Comparison of ENCODE assay signal across 19 cellular contexts in the genomic region with DNA sequence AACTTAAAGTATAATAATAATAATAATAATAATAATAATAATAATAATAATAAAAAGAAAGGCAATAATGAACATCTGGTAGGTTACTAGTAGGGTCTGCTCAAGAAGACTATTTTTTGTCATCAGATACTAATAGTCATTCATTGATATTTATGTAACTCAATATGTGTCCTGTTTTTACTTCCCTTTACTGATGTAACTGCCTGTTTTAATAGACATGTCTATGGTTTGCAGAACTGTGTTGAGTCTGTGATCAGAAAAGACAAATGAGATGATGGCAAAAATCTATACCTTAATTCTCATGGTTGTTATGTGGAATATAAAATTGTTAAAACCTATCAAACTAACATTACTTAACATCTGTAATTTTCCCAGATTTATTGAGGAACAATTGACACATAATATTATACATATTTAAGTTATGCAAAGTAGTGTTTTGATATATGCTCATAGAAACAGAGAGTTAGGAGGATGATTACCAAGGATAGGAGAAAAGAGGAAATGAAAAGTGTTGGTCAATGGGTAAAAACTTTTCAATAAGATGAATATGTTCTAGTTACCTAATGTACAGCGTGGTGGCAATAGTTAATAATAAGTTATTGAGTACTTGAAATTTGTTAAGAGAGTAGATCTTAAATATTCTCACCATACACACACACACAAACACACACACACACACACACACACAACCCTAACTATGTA.
DNase-seq lines count a peak whose midpoint lies in the region; ATAC-seq and TF ChIP-seq lines count a peak whose summit lies in the region.
"Had no signal": no experiment of that assay in that cellular context is flagged by ENCODE, and none has a peak within 500 bp of the region (broad histone marks: within the 10 kb centered on the region; RNA-seq: fewer than 3 reads in every experiment).

No MANE protein-coding gene starts in this region.

- DNase-seq in NCI-H69 (lab: John Stamatoyannopoulos, UW) (no peak), sigmoid colon (no peak), left lung (no peak), NCI-H187 (lab: John Stamatoyannopoulos, UW) (no peak)
- DNase-seq: activated CD4-positive, alpha-beta T cell treated with anti-CD3 and anti-CD28 coated beads, Interleukin-2, amount 50 U/mL, for 1 hour; activated T-cell treated with anti-CD3 and anti-CD28 coated beads, Interleukin-2, amount 50 U/mL, for 4 hours; CD4-positive, alpha-beta memory T cell; heart right ventricle; Karpas-422; NCI-H1436 treated with DMSO at 0.1 percent for 48 hours; NCI-H774; T1000; thyroid gland had no signal

- ATAC-seq in GM18505 (IDR thresholded peaks at IDR 0.05; ENCODE audit: unreplicated experiment) (peak; percentile 92), GM19438 (IDR thresholded peaks at IDR 0.05; ENCODE audit: low read depth, unreplicated experiment) (peak; percentile 62), HG02642 (IDR thresholded peaks at IDR 0.05; ENCODE audit: poor library complexity, unreplicated experiment) (peak; percentile 72), HG03159 (IDR thresholded peaks at IDR 0.05; ENCODE audit: unreplicated experiment) (peak; percentile 96), left lung (no peak)
- ATAC-seq: A549; activated T-cell treated with anti-CD3 and anti-CD28 coated beads, Interleukin-2, amount 50 U/mL, for 4 hours; heart right ventricle had no signal

- H3K4me1 ChIP-seq in sigmoid colon (no peaks in the 10 kb centered on the region), left lung (no peaks in the 10 kb centered on the region)
- H3K4me1 ChIP-seq: A549, heart right ventricle, thyroid gland had no signal

- H3K9me3 ChIP-seq in sigmoid colon (no peaks in the 10 kb centered on the region), left lung (no peaks in the 10 kb centered on the region)
- H3K9me3 ChIP-seq: A549, heart right ventricle, thyroid gland had no signal

- H3K27me3 ChIP-seq in sigmoid colon (no peaks in the 10 kb centered on the region), left lung (no peaks in the 10 kb centered on the region)
- H3K27me3 ChIP-seq: thyroid gland had no signal

- WGBS in sigmoid colon, 2 donors = 77 to 89% methylated on average over 1 of the region's 1 CpG

- H3K4me3 ChIP-seq in sigmoid colon (no peak overlapping the region), left lung (no peak overlapping the region)
- H3K4me3 ChIP-seq: A549, heart right ventricle, thyroid gland had no signal

- no peak overlapping the region for H3K27ac ChIP-seq in sigmoid colon
- no peak overlapping the region for H3K27ac ChIP-seq in left lung
- H3K27ac ChIP-seq: A549, epithelial cell of prostate, heart right ventricle, thyroid gland had no signal

- H3K36me3 ChIP-seq in sigmoid colon = no peaks in the 10 kb centered on the region
- H3K36me3 ChIP-seq in left lung = no peaks in the 10 kb centered on the region
- H3K36me3 ChIP-seq: heart right ventricle, thyroid gland had no signal

- TF ChIP-seq POLR2A in GM18505 (IDR thresholded peaks at IDR 0.05; ENCODE audit: borderline replicate concordance, extremely low read depth, insufficient read depth, insufficient read length) = no peak
- no peak for TF ChIP-seq POLR2A in sigmoid colon (IDR thresholded peaks at IDR 0.05)

- intact Hi-C loops in sigmoid colon (cut with DNase I) = no loop called here
- intact Hi-C loops in left lung (cut with DNase I) = no loop called here

- no peak for TF ChIP-seq EP300 in sigmoid colon (IDR thresholded peaks at IDR 0.05)

- TF ChIP-seq CTCF in sigmoid colon (IDR thresholded peaks at IDR 0.05) (no peak), left lung (IDR thresholded peaks at IDR 0.05) (no peak)
